Comparison of ENCODE assay signal across 1 cellular context in the genomic region with DNA sequence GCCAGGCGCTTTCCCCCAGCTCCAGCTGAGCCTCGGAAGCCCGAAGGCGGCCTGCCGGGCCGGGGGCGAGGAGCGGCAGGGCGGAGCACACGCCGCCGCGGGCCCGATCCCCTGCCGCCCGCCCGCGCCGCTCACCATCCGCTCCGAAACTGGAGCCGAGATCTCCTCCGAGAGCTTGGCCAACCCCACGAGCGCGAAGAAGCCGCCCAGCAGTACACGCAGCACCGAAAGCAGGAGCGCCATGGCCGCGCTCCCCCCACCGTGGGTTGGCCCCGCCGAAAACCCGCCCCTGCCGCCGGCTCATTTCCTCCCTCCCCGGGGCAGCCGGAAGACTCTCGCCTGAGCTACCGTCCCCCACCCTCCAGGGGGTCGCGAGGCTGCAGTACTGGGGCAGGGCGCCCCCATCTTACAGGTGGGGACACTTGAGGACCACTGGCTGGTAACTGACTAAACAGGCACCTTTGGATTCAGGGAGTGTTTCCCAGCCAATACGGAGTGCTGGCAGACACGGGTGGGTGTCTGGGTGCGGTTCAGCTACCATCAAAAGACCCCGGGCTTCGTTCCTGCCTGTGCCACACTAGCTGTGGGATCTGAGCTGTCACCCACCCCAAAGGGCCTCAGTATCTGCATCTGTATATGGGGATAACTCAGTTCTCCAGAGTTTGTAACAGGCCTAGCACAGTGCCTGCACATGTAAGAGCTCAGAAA.
TF ChIP-seq lines count a peak whose summit lies in the region.

Gene TMEM35B (minus strand): TSS at position 285 of the 708 bp plus-strand sequence. CDS start 42 bp downstream, at position 243.

TF ChIP-seq in GM12878, 131 proteins besides CTCF, POLR2A, EP300 and RAD21 (continued from another document):
- peak; percentile 20; the same call in 1 of the 2 replicates for TF ChIP-seq RELB (IDR thresholded peaks at IDR 0.05; ENCODE audit: low read depth)
- no peak for TF ChIP-seq SMAD1 (IDR thresholded peaks at IDR 0.05; ENCODE audit: low read depth, partially characterized antibody)
- TF ChIP-seq FOXK2 (IDR thresholded peaks at IDR 0.05), result no peak
- TF ChIP-seq FOXM1 (IDR thresholded peaks at IDR 0.05; ENCODE audit: low read depth, low read length), result no peak
- no peak for TF ChIP-seq SIX5 (IDR thresholded peaks at IDR 0.05; ENCODE audit: low read depth, low read length, severe bottlenecking)
- TF ChIP-seq DPF2 (IDR thresholded peaks at IDR 0.05), result peak; percentile 70
- TF ChIP-seq SRF (IDR thresholded peaks at IDR 0.05; ENCODE audit: low read depth in 2 of 2, low read length in 2 of 2), result no peak
- 0 out of 2 replicates have a peak, but pooled peaks have one; percentile 33 for TF ChIP-seq ELK1 (IDR thresholded peaks at IDR 0.05; ENCODE audit: low read depth, low read length)
- no peak for TF ChIP-seq CHD4 (IDR thresholded peaks at IDR 0.05)
- no peak for TF ChIP-seq ZBTB11 (CRISPR knock-in tag; IDR thresholded peaks at IDR 0.05)
- no peak for TF ChIP-seq NFXL1 (IDR thresholded peaks at IDR 0.05; ENCODE audit: borderline replicate concordance)
- no peak for TF ChIP-seq FOS (IDR thresholded peaks at IDR 0.05; ENCODE audit: borderline replicate concordance, extremely low read depth, insufficient read length)
- TF ChIP-seq ZBTB33 (IDR thresholded peaks at IDR 0.05), result no peak
- peak; percentile 92 for TF ChIP-seq BACH1 (IDR thresholded peaks at IDR 0.05; ENCODE audit: borderline replicate concordance)
- no peak for TF ChIP-seq STAT3 (IDR thresholded peaks at IDR 0.05; ENCODE audit: low read depth, low read length)
- TF ChIP-seq, protein P1, sequence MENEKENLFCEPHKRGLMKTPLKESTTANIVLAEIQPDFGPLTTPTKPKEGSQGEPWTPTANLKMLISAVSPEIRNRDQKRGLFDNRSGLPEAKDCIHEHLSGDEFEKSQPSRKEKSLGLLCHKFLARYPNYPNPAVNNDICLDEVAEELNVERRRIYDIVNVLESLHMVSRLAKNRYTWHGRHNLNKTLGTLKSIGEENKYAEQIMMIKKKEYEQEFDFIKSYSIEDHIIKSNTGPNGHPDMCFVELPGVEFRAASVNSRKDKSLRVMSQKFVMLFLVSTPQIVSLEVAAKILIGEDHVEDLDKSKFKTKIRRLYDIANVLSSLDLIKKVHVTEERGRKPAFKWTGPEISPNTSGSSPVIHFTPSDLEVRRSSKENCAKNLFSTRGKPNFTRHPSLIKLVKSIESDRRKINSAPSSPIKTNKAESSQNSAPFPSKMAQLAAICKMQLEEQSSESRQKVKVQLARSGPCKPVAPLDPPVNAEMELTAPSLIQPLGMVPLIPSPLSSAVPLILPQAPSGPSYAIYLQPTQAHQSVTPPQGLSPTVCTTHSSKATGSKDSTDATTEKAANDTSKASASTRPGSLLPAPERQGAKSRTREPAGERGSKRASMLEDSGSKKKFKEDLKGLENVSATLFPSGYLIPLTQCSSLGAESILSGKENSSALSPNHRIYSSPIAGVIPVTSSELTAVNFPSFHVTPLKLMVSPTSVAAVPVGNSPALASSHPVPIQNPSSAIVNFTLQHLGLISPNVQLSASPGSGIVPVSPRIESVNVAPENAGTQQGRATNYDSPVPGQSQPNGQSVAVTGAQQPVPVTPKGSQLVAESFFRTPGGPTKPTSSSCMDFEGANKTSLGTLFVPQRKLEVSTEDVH (IDR thresholded peaks at IDR 0.05; ENCODE audit: low read depth, partially characterized antibody), result no peak
- TF ChIP-seq BCLAF1 (IDR thresholded peaks at IDR 0.05), result no peak
- no peak for TF ChIP-seq ZNF622 (IDR thresholded peaks at IDR 0.05)
- no peak for TF ChIP-seq CBX5 (IDR thresholded peaks at IDR 0.05; ENCODE audit: low read depth)
- no peak for TF ChIP-seq ZNF24 (IDR thresholded peaks at IDR 0.05)
- TF ChIP-seq SKIL (IDR thresholded peaks at IDR 0.05; ENCODE audit: low read depth, poor library complexity, severe bottlenecking), result no peak
